9 cellular contexts compared by ENCODE assay signal in genomic region chr1:39258146-39258924, GRCh38. TPM values are rescaled to one million over a fixed set of nuclear protein-coding genes. Genes with fewer than 3 reads are reported as not detected.
DNase-seq lines count a peak whose midpoint lies in the region; ATAC-seq lines count a peak whose summit lies in the region.
"Had no signal": no experiment of that assay in that cellular context is flagged by ENCODE, and none has a peak within 500 bp of the region (broad histone marks: within the 10 kb centered on the region; RNA-seq: fewer than 3 reads in every experiment).

No MANE protein-coding gene starts in this region.

- ATAC-seq in GM18511 (IDR thresholded peaks at IDR 0.05; ENCODE audit: unreplicated experiment), result no peak

- H3K4me1 Mint-ChIP-seq in activated naive CD4-positive, alpha-beta T cell treated with anti-CD3 and anti-CD28 coated beads, Interleukin-2, amount 50 U/mL, for 24 hours, result peaks cover 43% of the 10 kb centered on the region

- peak overlapping the region; percentile 83 for H3K27ac Mint-ChIP-seq in activated naive CD4-positive, alpha-beta T cell treated with anti-CD3 and anti-CD28 coated beads, Interleukin-2, amount 50 U/mL, for 24 hours
- H3K27ac Mint-ChIP-seq: dendritic cell treated with granulocyte-macrophage colony-stimulating factor and Interleukin-4, amounts not matched to agents 40 ng/mL and 50 ng/mL, for 4 days had no signal

- DNase-seq in DMS79 treated with DMSO at 0.1 percent for 48 hours (lab: John Stamatoyannopoulos, UW) (peak; percentile 91), M059J (ENCODE audit: low read depth) (peak; percentile 72), SKM-1 (lab: John Stamatoyannopoulos, UW; ENCODE audit: unreplicated experiment) (peak; percentile 29), glomerular endothelial cell (ENCODE audit: extremely low read depth, low read depth, low spot score) (peak; percentile 39), pons (ENCODE audit: low spot score) (peak; percentile 85), ureter (ENCODE audit: low spot score) (peak; percentile 78)

- H3K27me3 Mint-ChIP-seq in activated naive CD4-positive, alpha-beta T cell treated with anti-CD3 and anti-CD28 coated beads, Interleukin-2, amount 50 U/mL, for 24 hours, result no peaks in the 10 kb centered on the region
- H3K27me3 Mint-ChIP-seq: dendritic cell treated with granulocyte-macrophage colony-stimulating factor and Interleukin-4, amounts not matched to agents 40 ng/mL and 50 ng/mL, for 4 days had no signal

- H3K9me3 Mint-ChIP-seq in activated naive CD4-positive, alpha-beta T cell treated with anti-CD3 and anti-CD28 coated beads, Interleukin-2, amount 50 U/mL, for 24 hours, result no peaks in the 10 kb centered on the region
- H3K9me3 Mint-ChIP-seq: dendritic cell treated with granulocyte-macrophage colony-stimulating factor and Interleukin-4, amounts not matched to agents 40 ng/mL and 50 ng/mL, for 4 days had no signal

- H3K36me3 Mint-ChIP-seq in activated naive CD4-positive, alpha-beta T cell treated with anti-CD3 and anti-CD28 coated beads, Interleukin-2, amount 50 U/mL, for 24 hours, result peaks cover 7% of the 10 kb centered on the region

- no peak overlapping the region for H3K4me3 Mint-ChIP-seq in activated naive CD4-positive, alpha-beta T cell treated with anti-CD3 and anti-CD28 coated beads, Interleukin-2, amount 50 U/mL, for 24 hours
- H3K4me3 Mint-ChIP-seq: dendritic cell treated with granulocyte-macrophage colony-stimulating factor and Interleukin-4, amounts not matched to agents 40 ng/mL and 50 ng/mL, for 4 days had no signal

RNA-seq across cellular contexts. Expression of gene MACF1, which starts 53.8 kb away (rescaled TPM):
- 60.0 and 113 TPM in 2 replicates for total RNA-seq in M059J (2014; rRNA removed; shearing (Covaris generic))
- total RNA-seq in glomerular endothelial cell, result 522 and 612 TPM in 2 replicates
- 353 TPM for total RNA-seq in ureter

Comparison
In these comparisons a context has a peak if more than half of its experiments do, and no peak if none do; other contexts are left out.
1. DNase-seq: peak in every context shown above with its lines; median percentile 91 in DMS79 treated with DMSO at 0.1 percent for 48 hours; 85 in pons; 78 in ureter; 72 in M059J; 39 in glomerular endothelial cell; 29 in SKM-1.